ENCODE assay signal across 21 cellular contexts in genomic region chr12:41466300-41466699, GRCh38.
"Had no signal": no experiment of that assay in that cellular context is flagged by ENCODE, and none has a peak within 500 bp of the region (broad histone marks: within the 10 kb centered on the region; RNA-seq: fewer than 3 reads in every experiment).

No MANE protein-coding gene starts in this region.

- H3K36me3 Mint-ChIP-seq: activated CD8-positive, alpha-beta memory T cell treated with anti-CD3 and anti-CD28 coated beads, Interleukin-2, amount 10 ng/mL, durations not matched to agents 7 days and 5 days; natural killer cell treated with Interleukin-12 subunit alpha and Interleukin-12 subunit beta and Interleukin-15 and Interleukin-18, amount 100 ng/mL, for 72 hours; stimulated activated naive B cell treated with anti-CD40 and anti-IgM and Interleukin-4, amounts not matched to agents 10 μg/mL and 1 μg/mL and 100 μg/mL, for 72 hours had no signal

- H3K4me1 ChIP-seq: pancreas, uterus had no signal

- H3K9me3 ChIP-seq: gastroesophageal sphincter, pancreas, sigmoid colon, transverse colon, uterus had no signal

- H3K27me3 Mint-ChIP-seq: activated CD4-positive, alpha-beta T cell treated with anti-CD3 and anti-CD28 coated beads, Interleukin-2, amount 10 ng/mL, durations not matched to agents 24 days and 14 days; activated naive CD8-positive, alpha-beta T cell treated with anti-CD3 and anti-CD28 coated beads, Interleukin-2, amount 50 U/mL, for 24 hours; natural killer cell treated with Interleukin-12 subunit alpha and Interleukin-12 subunit beta and Interleukin-15 and Interleukin-18, amount 100 ng/mL, for 72 hours; stimulated activated naive B cell treated with anti-CD40 and anti-IgM and Interleukin-4, amounts not matched to agents 10 μg/mL and 1 μg/mL and 100 μg/mL, for 72 hours had no signal

- FAIRE-seq: pancreas had no signal

- H3K36me3 ChIP-seq: gastroesophageal sphincter, pancreas, sigmoid colon, transverse colon, uterus had no signal

- DNase-seq: activated CD4-positive, alpha-beta memory T cell treated with anti-CD3 and anti-CD28 coated beads, Interleukin-2, amount 10 ng/mL, durations not matched to agents 7 days and 5 days; activated CD4-positive, alpha-beta T cell treated with anti-CD3 and anti-CD28 coated beads, Interleukin-2, amount 10 ng/mL, durations not matched to agents 24 days and 14 days; activated CD8-positive, alpha-beta memory T cell treated with anti-CD3 and anti-CD28 coated beads, Interleukin-2, amount 10 ng/mL, durations not matched to agents 7 days and 5 days; activated gamma-delta T cell; activated naive CD4-positive, alpha-beta T cell treated with anti-CD3 and anti-CD28 coated beads, Interleukin-2, amount 50 U/mL, for 16 hours; activated naive CD8-positive, alpha-beta T cell treated with anti-CD3 and anti-CD28 coated beads, Interleukin-2, amount 50 U/mL, for 24 hours; activated T-cell treated with anti-CD3 and anti-CD28 coated beads for 4 hours; cortex of kidney; left ventricle myocardium superior; pancreas; sigmoid colon; stimulated activated CD4-positive, alpha-beta T cell treated with anti-CD3 and anti-CD28 coated beads, Interleukin-2, amount 100 ng/mL, for 48 hours; stimulated activated CD8-positive, alpha-beta memory T cell treated with anti-CD3 and anti-CD28 coated beads, Interleukin-4, amount 100 ng/mL, for 48 hours; stimulated activated naive B cell treated with anti-CD40 and anti-IgM and Interleukin-4, amounts not matched to agents 10 μg/mL and 1 μg/mL and 100 μg/mL, for 72 hours; transverse colon; uterus had no signal

- H3K4me3 Mint-ChIP-seq: activated CD4-positive, alpha-beta memory T cell treated with anti-CD3 and anti-CD28 coated beads, Interleukin-2, amount 10 ng/mL, durations not matched to agents 7 days and 5 days; activated CD4-positive, alpha-beta T cell treated with anti-CD3 and anti-CD28 coated beads, Interleukin-2, amount 10 ng/mL, durations not matched to agents 24 days and 14 days; activated CD8-positive, alpha-beta memory T cell treated with anti-CD3 and anti-CD28 coated beads, Interleukin-2, amount 10 ng/mL, durations not matched to agents 7 days and 5 days; activated naive CD8-positive, alpha-beta T cell treated with anti-CD3 and anti-CD28 coated beads, Interleukin-2, amount 50 U/mL, for 24 hours; endodermal cell; natural killer cell treated with Interleukin-12 subunit alpha and Interleukin-12 subunit beta and Interleukin-15 and Interleukin-18, amount 100 ng/mL, for 72 hours; stimulated activated naive B cell treated with anti-CD40 and anti-IgM and Interleukin-4, amounts not matched to agents 10 μg/mL and 1 μg/mL and 100 μg/mL, for 72 hours had no signal

- H3K4me3 ChIP-seq: gastroesophageal sphincter, pancreas, sigmoid colon, transverse colon, uterus had no signal

- H3K27ac Mint-ChIP-seq: activated CD4-positive, alpha-beta memory T cell treated with anti-CD3 and anti-CD28 coated beads, Interleukin-2, amount 10 ng/mL, durations not matched to agents 7 days and 5 days; activated CD4-positive, alpha-beta T cell treated with anti-CD3 and anti-CD28 coated beads, Interleukin-2, amount 10 ng/mL, durations not matched to agents 24 days and 14 days; activated CD8-positive, alpha-beta memory T cell treated with anti-CD3 and anti-CD28 coated beads, Interleukin-2, amount 10 ng/mL, durations not matched to agents 7 days and 5 days; activated naive CD8-positive, alpha-beta T cell treated with anti-CD3 and anti-CD28 coated beads, Interleukin-2, amount 50 U/mL, for 24 hours; endodermal cell; natural killer cell treated with Interleukin-12 subunit alpha and Interleukin-12 subunit beta and Interleukin-15 and Interleukin-18, amount 100 ng/mL, for 72 hours; stimulated activated naive B cell treated with anti-CD40 and anti-IgM and Interleukin-4, amounts not matched to agents 10 μg/mL and 1 μg/mL and 100 μg/mL, for 72 hours had no signal

- H3K27ac ChIP-seq: epithelial cell of prostate, gastroesophageal sphincter, pancreas, sigmoid colon, transverse colon, uterus had no signal

- ATAC-seq: activated CD4-positive, CD25-positive, alpha-beta regulatory T cell treated with anti-CD3 and anti-CD28 coated beads, Interleukin-2, amount 50 U/mL, for 24 hours; activated CD8-positive, alpha-beta memory T cell treated with anti-CD3 and anti-CD28 coated beads, Interleukin-2, amount 10 ng/mL, durations not matched to agents 7 days and 5 days; activated naive CD8-positive, alpha-beta T cell treated with anti-CD3 and anti-CD28 coated beads, Interleukin-2, amount 50 U/mL, for 24 hours; gastroesophageal sphincter; left ventricle myocardium superior; natural killer cell treated with Interleukin-12 subunit alpha and Interleukin-12 subunit beta and Interleukin-15 and Interleukin-18, amount 100 ng/mL, for 72 hours; stimulated activated naive B cell treated with anti-CD40 and anti-IgM and Interleukin-4, amounts not matched to agents 10 μg/mL and 1 μg/mL and 100 μg/mL, for 72 hours had no signal

- H3K4me1 Mint-ChIP-seq: activated CD4-positive, alpha-beta memory T cell treated with anti-CD3 and anti-CD28 coated beads, Interleukin-2, amount 10 ng/mL, durations not matched to agents 7 days and 5 days; activated CD4-positive, alpha-beta T cell treated with anti-CD3 and anti-CD28 coated beads, Interleukin-2, amount 10 ng/mL, durations not matched to agents 24 days and 14 days; activated CD8-positive, alpha-beta memory T cell treated with anti-CD3 and anti-CD28 coated beads, Interleukin-2, amount 10 ng/mL, durations not matched to agents 7 days and 5 days; activated naive CD8-positive, alpha-beta T cell treated with anti-CD3 and anti-CD28 coated beads, Interleukin-2, amount 50 U/mL, for 24 hours; stimulated activated naive B cell treated with anti-CD40 and anti-IgM and Interleukin-4, amounts not matched to agents 10 μg/mL and 1 μg/mL and 100 μg/mL, for 72 hours had no signal

- H3K27me3 ChIP-seq: gastroesophageal sphincter, pancreas, sigmoid colon, transverse colon, uterus had no signal

- H3K9me3 Mint-ChIP-seq: activated CD4-positive, alpha-beta memory T cell treated with anti-CD3 and anti-CD28 coated beads, Interleukin-2, amount 10 ng/mL, durations not matched to agents 7 days and 5 days; activated CD4-positive, alpha-beta T cell treated with anti-CD3 and anti-CD28 coated beads, Interleukin-2, amount 10 ng/mL, durations not matched to agents 24 days and 14 days; activated naive CD8-positive, alpha-beta T cell treated with anti-CD3 and anti-CD28 coated beads, Interleukin-2, amount 50 U/mL, for 24 hours; endodermal cell; natural killer cell treated with Interleukin-12 subunit alpha and Interleukin-12 subunit beta and Interleukin-15 and Interleukin-18, amount 100 ng/mL, for 72 hours; stimulated activated naive B cell treated with anti-CD40 and anti-IgM and Interleukin-4, amounts not matched to agents 10 μg/mL and 1 μg/mL and 100 μg/mL, for 72 hours had no signal
